10 cellular contexts compared by ENCODE assay signal in genomic region chr9:14346826-14347407, GRCh38. TPM values are rescaled to one million over a fixed set of nuclear protein-coding genes. Genes with fewer than 3 reads are reported as not detected.
A peak's percentile ranks its signal among the peaks of the same experiment; 100 is the strongest.
DNase-seq lines count a peak whose midpoint lies in the region; ATAC-seq and TF ChIP-seq lines count a peak whose summit lies in the region.
"Had no signal": no experiment of that assay in that cellular context is flagged by ENCODE, and none has a peak within 500 bp of the region (broad histone marks: within the 10 kb centered on the region; RNA-seq: fewer than 3 reads in every experiment).

No MANE protein-coding gene starts in this region.

- no peaks in the 10 kb centered on the region for H3K9me3 Mint-ChIP-seq in endothelial cell (ENCODE audit: unreplicated experiment)
- H3K9me3 Mint-ChIP-seq: activated CD4-positive, alpha-beta memory T cell treated with anti-CD3 and anti-CD28 coated beads for 36 hours had no signal

- intact Hi-C loops in lower leg skin (cut with DNase I; ENCODE audit: low total_unique reads) = no loop called here

- H3K4me1 Mint-ChIP-seq in endothelial cell (ENCODE audit: unreplicated experiment) = peaks cover 42% of the 10 kb centered on the region

- ATAC-seq in GM18517 (IDR thresholded peaks at IDR 0.05; ENCODE audit: unreplicated experiment) = no peak

- H3K27me3 Mint-ChIP-seq in endothelial cell (ENCODE audit: unreplicated experiment) = peaks cover 31% of the 10 kb centered on the region

- peak overlapping the region; percentile 73 for H3K27ac ChIP-seq in stomach smooth muscle (ENCODE audit: low read length)

- H3K4me1 ChIP-seq in stomach smooth muscle (ENCODE audit: control insufficient read depth, insufficient read depth, low read length) = peaks cover 48% of the 10 kb centered on the region

- peak overlapping the region; percentile 42 to 59 for H3K9ac ChIP-seq in stomach smooth muscle (ENCODE audit: low read length in 2 of 2)

- H3K27ac Mint-ChIP-seq in endothelial cell (ENCODE audit: unreplicated experiment) = no peak overlapping the region
- H3K27ac Mint-ChIP-seq: activated CD4-positive, alpha-beta memory T cell treated with anti-CD3 and anti-CD28 coated beads for 36 hours had no signal

- H3K4me3 ChIP-seq in lower leg skin (ENCODE audit: low read depth, poor library complexity, severe bottlenecking) = peak overlapping the region; percentile 27
- peak overlapping the region; percentile 56 to 76 for H3K4me3 ChIP-seq in stomach smooth muscle (ENCODE audit: low read length in 2 of 2)

- no peak overlapping the region for H3K4me3 Mint-ChIP-seq in endothelial cell (ENCODE audit: unreplicated experiment)
- H3K4me3 Mint-ChIP-seq: activated CD4-positive, alpha-beta memory T cell treated with anti-CD3 and anti-CD28 coated beads for 36 hours had no signal

- no peak for TF ChIP-seq POLR2A in lower leg skin (IDR thresholded peaks at IDR 0.05)

- TF ChIP-seq CTCF in endothelial cell (IDR thresholded peaks at IDR 0.05; ENCODE audit: unreplicated experiment) = no peak
- no peak for TF ChIP-seq CTCF in lower leg skin (IDR thresholded peaks at IDR 0.05)

- no peaks in the 10 kb centered on the region for H3K36me3 ChIP-seq in stomach smooth muscle (ENCODE audit: control insufficient read depth in 2 of 2, insufficient read depth in 2 of 2, low read length in 2 of 2)

- peaks cover 49 to 58% of the 10 kb centered on the region in 2 donors for H3K27me3 ChIP-seq in stomach smooth muscle (ENCODE audit: control insufficient read depth in 1 of 2, insufficient read depth in 2 of 2, low read length in 2 of 2)

- peaks cover 9% of the 10 kb centered on the region for H3K36me3 Mint-ChIP-seq in endothelial cell (ENCODE audit: low read depth, unreplicated experiment)
- H3K36me3 Mint-ChIP-seq: activated CD4-positive, alpha-beta memory T cell treated with anti-CD3 and anti-CD28 coated beads for 36 hours had no signal

- DNase-seq in NCI-H446 treated with DMSO at 0.1 percent for 48 hours (lab: John Stamatoyannopoulos, UW) (peak; percentile 100), endothelial cell (ENCODE audit: low spot score) (peak; percentile 38), lower leg skin (ENCODE audit: low spot score in 2 of 2) (peak in 1 of 2 donors; percentile 85), LoVo (ENCODE audit: low spot score) (no peak), T-helper 2 cell (no peak), DMS79 (lab: John Stamatoyannopoulos, UW) (no peak)
- DNase-seq: activated CD4-positive, alpha-beta memory T cell treated with anti-CD3 and anti-CD28 coated beads for 36 hours; NCI-H524 treated with DMSO at 0.1 percent for 48 hours had no signal

- no peaks in the 10 kb centered on the region for H3K9me3 ChIP-seq in stomach smooth muscle (ENCODE audit: control insufficient read depth in 2 of 2, low read length in 2 of 2)

- WGBS in lower leg skin, 2 donors = 5 to 14% methylated on average over 37 of the region's 37 CpGs

RNA-seq across cellular contexts. Expression of gene NFIB, which starts 33.0 kb away (rescaled TPM):
- total RNA-seq in endothelial cell (ENCODE audit: unreplicated experiment) (120 TPM), lower leg skin (100 to 1,000 TPM in 1 of 4 donors, 10 to 100 TPM in 3; 68.2 to 145 (median 78.6) TPM)
- total RNA-seq: activated CD4-positive, alpha-beta memory T cell treated with anti-CD3 and anti-CD28 coated beads for 36 hours had no signal

Comparison
In these comparisons a context has a peak if more than half of its experiments do, and no peak if none do; other contexts are left out.
1. DNase-seq: peak in NCI-H446 treated with DMSO at 0.1 percent for 48 hours (single experiment) and endothelial cell (single experiment); none in LoVo (single experiment), T-helper 2 cell (0 of 5) and DMS79 (single experiment).